Comparison of ENCODE assay signal across 1 cellular context in genomic region chr17:36182176-36183000, GRCh38.
TF ChIP-seq lines count a peak whose summit lies in the region.

No MANE protein-coding gene starts in this region.

TF ChIP-seq in HCT116, 20 proteins besides CTCF, POLR2A, EP300 and RAD21 (continued from another document):
- TF ChIP-seq ZBTB33 (IDR thresholded peaks at IDR 0.05; ENCODE audit: extremely low read depth, insufficient replicate concordance, low read length), result no peak
- TF ChIP-seq POLR2AphosphoS5 (IDR thresholded peaks at IDR 0.05; ENCODE audit: low read depth, low read length), result no peak
- no peak for TF ChIP-seq EZH2 (IDR thresholded peaks at IDR 0.05)
- no peak for TF ChIP-seq ELF1 (IDR thresholded peaks at IDR 0.05; ENCODE audit: borderline replicate concordance, low read depth)
- no peak for TF ChIP-seq SIN3A (IDR thresholded peaks at IDR 0.05; ENCODE audit: low read depth)
- no peak for TF ChIP-seq CBX3 (IDR thresholded peaks at IDR 0.05; ENCODE audit: low read depth)
